9 cellular contexts compared by ENCODE assay signal in the genomic region with DNA sequence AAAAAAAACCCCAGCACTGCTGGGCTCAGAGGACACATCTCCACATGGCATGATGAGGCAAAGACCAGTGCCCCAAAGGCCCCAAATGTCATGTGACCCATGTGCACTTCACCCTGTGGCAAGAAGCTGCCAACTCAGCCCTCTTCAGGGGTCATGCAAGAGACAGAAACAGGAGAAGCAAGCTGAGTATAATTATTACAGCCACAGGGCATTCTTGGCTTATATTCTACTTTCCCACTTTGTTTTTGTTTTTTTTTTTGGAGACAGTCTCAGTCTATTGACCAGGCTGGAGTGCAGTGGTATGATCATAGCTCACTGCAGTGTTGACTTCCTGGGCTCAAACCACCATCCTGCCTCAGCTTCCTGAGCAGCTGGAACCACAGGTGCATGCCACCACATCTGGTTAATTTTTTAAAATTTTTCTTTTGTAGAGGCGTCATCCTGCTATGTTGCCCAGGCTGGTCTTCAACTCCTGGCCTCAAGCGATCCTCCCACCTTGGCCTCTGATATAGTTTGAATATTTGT. TPM values are rescaled to one million over a fixed set of nuclear protein-coding genes. Genes with fewer than 3 reads are reported as not detected.
A peak's percentile ranks its signal among the peaks of the same experiment; 100 is the strongest.
DNase-seq lines count a peak whose midpoint lies in the region; ATAC-seq and TF ChIP-seq lines count a peak whose summit lies in the region.
"Had no signal": no experiment of that assay in that cellular context is flagged by ENCODE, and none has a peak within 500 bp of the region (broad histone marks: within the 10 kb centered on the region; RNA-seq: fewer than 3 reads in every experiment).

No MANE protein-coding gene starts in this region.

- no peak for TF ChIP-seq CTCF in left lung (IDR thresholded peaks at IDR 0.05)
- no peak for TF ChIP-seq CTCF in uterus (IDR thresholded peaks at IDR 0.05)

- H3K4me1 Mint-ChIP-seq in T-helper 17 cell: peaks cover 34% of the 10 kb centered on the region

- ATAC-seq in GM21423 (IDR thresholded peaks at IDR 0.05; ENCODE audit: unreplicated experiment) (peak; percentile 64), T-helper 17 cell (peak; percentile 70), left lung (peak; percentile 72), HG03565 (IDR thresholded peaks at IDR 0.05; ENCODE audit: unreplicated experiment) (no peak)

- TF ChIP-seq POLR2A in uterus (IDR thresholded peaks at IDR 0.05): no peak

- no peaks in the 10 kb centered on the region for H3K27me3 Mint-ChIP-seq in T-helper 17 cell

- H3K4me1 ChIP-seq in left lung (peaks cover 10 to 77% of the 10 kb centered on the region in 2 donors), uterus (no peaks in the 10 kb centered on the region)

- in situ Hi-C loops in Caki2 (cut with HindIII; ENCODE audit: low pct_unique_long_range_greater_than_20kb, low sequenced_read_pairs): no loop called here

- H3K9me3 ChIP-seq in T-helper 17 cell (ENCODE audit: control insufficient read depth, low read length, poor library complexity, severe bottlenecking): no peaks in the 10 kb centered on the region
- peaks cover 0 to 3% of the 10 kb centered on the region in 2 donors for H3K9me3 ChIP-seq in left lung
- H3K9me3 ChIP-seq in uterus: no peaks in the 10 kb centered on the region

- intact Hi-C loops in left lung (cut with DNase I) (no loop called here), uterus (cut with DNase I; ENCODE audit: low total_unique reads) (no loop called here)

- peak overlapping the region; percentile 37 for H3K4me3 Mint-ChIP-seq in T-helper 17 cell

- H3K27me3 ChIP-seq in left lung: no peaks in the 10 kb centered on the region
- H3K27me3 ChIP-seq in uterus: no peaks in the 10 kb centered on the region
- H3K27me3 ChIP-seq: cardiac muscle cell had no signal

- DNase-seq in Caki2 (ENCODE audit: low read depth) (peak; percentile 90), T-helper 17 cell (no peak), left lung (peak in 1 of 2 donors; percentile 82), NCI-H226 (no peak), uterus (no peak)
- no peak for DNase-seq in effector CD8-positive, alpha-beta T cell (lab: John Stamatoyannopoulos, UW)

- no peaks in the 10 kb centered on the region for H3K36me3 Mint-ChIP-seq in T-helper 17 cell (ENCODE audit: low read depth)

- H3K36me3 ChIP-seq in left lung (no peaks in the 10 kb centered on the region), uterus (no peaks in the 10 kb centered on the region)
- H3K36me3 ChIP-seq: cardiac muscle cell had no signal

- peak overlapping the region; percentile 97 for H3K27ac Mint-ChIP-seq in T-helper 17 cell

- H3K4me3 ChIP-seq in left lung: no peak overlapping the region
- no peak overlapping the region for H3K4me3 ChIP-seq in uterus
- H3K4me3 ChIP-seq: cardiac muscle cell had no signal

- H3K27ac ChIP-seq in left lung (peak overlapping the region; percentile 26 to 84), uterus (no peak overlapping the region)
- H3K27ac ChIP-seq: cardiac muscle cell had no signal

RNA-seq across cellular contexts. Expression of a gene that starts 32.7 kb away (rescaled TPM):
- 105 and 111 TPM in 2 replicates for total RNA-seq in Caki2 (2014; rRNA removed; shearing (Covaris generic); ENCODE audit: low replicate concordance)
- total RNA-seq in T-helper 17 cell (100 to 1,000 TPM in 1 of 2 donors, 10 to 100 TPM in 1; 93.1 to 155 TPM), left lung (100 to 1,000 TPM; 125 to 277 TPM), uterus (100 to 1,000 TPM in 1 of 4 donors, 10 to 100 TPM in 3; 46.9 to 163 (median 73.2) TPM)

RNA-seq across cellular contexts. Expression of a gene that starts 48.9 kb away (rescaled TPM):
- total RNA-seq in Caki2 (2014; rRNA removed; shearing (Covaris generic); ENCODE audit: low replicate concordance): 17.4 and 17.7 TPM in 2 replicates
- total RNA-seq in T-helper 17 cell (10 to 100 TPM; 27.8 to 89.7 TPM), left lung (10 to 100 TPM; 21.1 to 21.4 TPM), uterus (10 to 100 TPM in 3 of 4 donors, 1 to 10 TPM in 1; 4.1 to 30.1 (median 23.0) TPM)

Comparison
In these comparisons a context has a peak if more than half of its experiments do, and no peak if none do; other contexts are left out.
1. H3K27ac ChIP-seq: peak in left lung (2 of 2); none in uterus (0 of 2).